15 cellular contexts compared by ENCODE assay signal in the genomic region with DNA sequence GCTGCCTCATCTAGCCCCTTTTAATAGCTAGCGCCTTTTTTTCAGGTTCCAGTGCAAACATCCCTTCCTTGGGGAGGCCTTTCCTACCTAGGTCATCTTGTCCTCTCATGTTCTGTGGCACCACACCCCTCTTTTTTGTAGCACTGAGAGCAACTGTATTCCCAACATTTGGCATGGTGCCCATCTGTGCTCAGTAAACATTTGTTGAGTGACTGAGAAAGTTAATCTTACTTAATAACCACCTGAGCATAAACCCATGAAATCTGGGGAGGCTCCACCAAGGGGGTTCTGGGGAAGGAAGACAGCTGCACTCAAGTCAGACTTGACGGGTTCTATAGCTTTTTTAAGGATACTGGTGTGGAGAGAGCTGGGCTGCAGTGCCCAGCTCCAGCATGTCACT.
DNase-seq lines count a peak whose midpoint lies in the region; ATAC-seq and TF ChIP-seq lines count a peak whose summit lies in the region.
"Had no signal": no experiment of that assay in that cellular context is flagged by ENCODE, and none has a peak within 500 bp of the region (broad histone marks: within the 10 kb centered on the region; RNA-seq: fewer than 3 reads in every experiment).

No MANE protein-coding gene starts in this region.

- H3K27me3 Mint-ChIP-seq in WTC11 (ENCODE audit: low read depth) = no peaks in the 10 kb centered on the region

- DNase-seq in DMS79 (lab: John Stamatoyannopoulos, UW) = peak; percentile 85
- peak; percentile 70 for DNase-seq in NCI-H146 (lab: John Stamatoyannopoulos, UW)
- peak; percentile 83 for DNase-seq in PC-3
- DNase-seq in myocyte (ENCODE audit: low read depth) = peak; percentile 54
- DNase-seq in GM20000 (ENCODE audit: low spot score) = no peak
- DNase-seq in WTC11 (ENCODE audit: low spot score) = no peak
- no peak for DNase-seq in SIG-M5 (lab: John Stamatoyannopoulos, UW)
- DNase-seq: activated CD4-positive, alpha-beta T cell treated with anti-CD3 and anti-CD28 coated beads, Interleukin-2, amount 10 ng/mL, durations not matched to agents 24 days and 14 days; effector memory CD8-positive, alpha-beta T cell; GF-D8; naive thymus-derived CD8-positive, alpha-beta T cell; T1000 had no signal

- H3K27me3 ChIP-seq in PC-3 (ENCODE audit: low read length) = no peaks in the 10 kb centered on the region
- H3K27me3 ChIP-seq: cardiac muscle cell had no signal

- no peak overlapping the region for H3K27ac ChIP-seq in PC-3 (ENCODE audit: low read length)
- H3K27ac ChIP-seq: cardiac muscle cell had no signal

- peaks cover 19% of the 10 kb centered on the region for H3K4me1 Mint-ChIP-seq in WTC11
- H3K4me1 Mint-ChIP-seq: activated CD4-positive, alpha-beta T cell treated with anti-CD3 and anti-CD28 coated beads, Interleukin-2, amount 10 ng/mL, durations not matched to agents 24 days and 14 days; CD14-positive monocyte; naive thymus-derived CD8-positive, alpha-beta T cell had no signal

- no peak overlapping the region for H2AFZ ChIP-seq in PC-3 (ENCODE audit: low read length)

- H3K9ac ChIP-seq in PC-3 (ENCODE audit: low read length) = no peak overlapping the region

- H4K20me1 ChIP-seq in PC-3 (ENCODE audit: low read length) = no peaks in the 10 kb centered on the region

- POLR2A ChIA-PET in PC-3 (lab: Charles Lee; ENCODE audit: unreplicated experiment) (interaction anchor here (0.7 kb wide), 1 partner anchor 92 kb away, joined by 4 read pairs; no protein-coding TSS in a partner anchor), WTC11 (lab: Charles Lee) (no interaction called here)

- H3K4me3 ChIP-seq in PC-3 (ENCODE audit: low read length) = no peak overlapping the region
- H3K4me3 ChIP-seq: cardiac muscle cell had no signal

- H3K4me3 Mint-ChIP-seq in WTC11 = no peak overlapping the region
- H3K4me3 Mint-ChIP-seq: activated CD4-positive, alpha-beta T cell treated with anti-CD3 and anti-CD28 coated beads, Interleukin-2, amount 10 ng/mL, durations not matched to agents 24 days and 14 days; CD14-positive monocyte; effector memory CD8-positive, alpha-beta T cell; naive thymus-derived CD8-positive, alpha-beta T cell had no signal

- H3K9me3 ChIP-seq in PC-3 (ENCODE audit: low read length) = no peaks in the 10 kb centered on the region

- no peaks in the 10 kb centered on the region for H3K36me3 ChIP-seq in PC-3 (ENCODE audit: low read depth, low read length)
- H3K36me3 ChIP-seq: cardiac muscle cell had no signal

- peak overlapping the region; percentile 39 for H3K4me2 ChIP-seq in PC-3 (ENCODE audit: low read length)

- intact Hi-C loops in PC-3 (cut with micrococcal nuclease) = no loop called here

- ATAC-seq in PC-3 (peak; percentile 75), GM18511 (IDR thresholded peaks at IDR 0.05; ENCODE audit: unreplicated experiment) (no peak), WTC11 (no peak)
- ATAC-seq: effector memory CD8-positive, alpha-beta T cell; naive thymus-derived CD8-positive, alpha-beta T cell had no signal

- H3K36me3 Mint-ChIP-seq in WTC11 = peaks cover 2% of the 10 kb centered on the region; the same call in 1 of the 2 replicates
- H3K36me3 Mint-ChIP-seq: CD14-positive monocyte; naive thymus-derived CD8-positive, alpha-beta T cell had no signal

- H3K9me2 ChIP-seq in PC-3 (replicated peaks; ENCODE audit: low read length) = no peaks in the 10 kb centered on the region

- CTCF ChIA-PET in PC-3 (lab: Charles Lee) (no interaction called here), WTC11 (lab: Charles Lee) (interaction anchor here (1.8 kb wide), 1 partner anchor 103 kb away, joined by 9 read pairs; no protein-coding TSS in a partner anchor)

- H3K27ac Mint-ChIP-seq in WTC11 = no peak overlapping the region
- H3K27ac Mint-ChIP-seq: activated CD4-positive, alpha-beta T cell treated with anti-CD3 and anti-CD28 coated beads, Interleukin-2, amount 10 ng/mL, durations not matched to agents 24 days and 14 days; CD14-positive monocyte; effector memory CD8-positive, alpha-beta T cell; naive thymus-derived CD8-positive, alpha-beta T cell had no signal

- peaks cover 15% of the 10 kb centered on the region for H3K9me3 Mint-ChIP-seq in WTC11
- H3K9me3 Mint-ChIP-seq: activated CD4-positive, alpha-beta T cell treated with anti-CD3 and anti-CD28 coated beads, Interleukin-2, amount 10 ng/mL, durations not matched to agents 24 days and 14 days; CD14-positive monocyte; effector memory CD8-positive, alpha-beta T cell; naive thymus-derived CD8-positive, alpha-beta T cell had no signal

- peaks cover 12% of the 10 kb centered on the region for H3K4me1 ChIP-seq in PC-3 (ENCODE audit: insufficient read depth, low read length)

- TF ChIP-seq CTCF in PC-3 (conservative IDR thresholded peaks at IDR 0.05; ENCODE audit: low read depth, low read length) = no peak
- no peak for TF ChIP-seq CTCF in GM20000 (IDR thresholded peaks at IDR 0.05; ENCODE audit: extremely low read depth, missing control alignments)
- no peak for TF ChIP-seq CTCF in WTC11 (IDR thresholded peaks at IDR 0.05)

- H3K79me2 ChIP-seq in PC-3 (ENCODE audit: low read length) = no peaks in the 10 kb centered on the region

- H3F3A ChIP-seq in PC-3 (ENCODE audit: low read length, unreplicated experiment) = no peaks in the 10 kb centered on the region

- no TSS peak for BruUV-seq in PC-3 (replicated peaks; lab: Mats Ljungman, UMichigan)

TF ChIP-seq in WTC11, 78 proteins besides CTCF, POLR2A, EP300 and RAD21 (continues in another document):
- TF ChIP-seq, protein P1, sequence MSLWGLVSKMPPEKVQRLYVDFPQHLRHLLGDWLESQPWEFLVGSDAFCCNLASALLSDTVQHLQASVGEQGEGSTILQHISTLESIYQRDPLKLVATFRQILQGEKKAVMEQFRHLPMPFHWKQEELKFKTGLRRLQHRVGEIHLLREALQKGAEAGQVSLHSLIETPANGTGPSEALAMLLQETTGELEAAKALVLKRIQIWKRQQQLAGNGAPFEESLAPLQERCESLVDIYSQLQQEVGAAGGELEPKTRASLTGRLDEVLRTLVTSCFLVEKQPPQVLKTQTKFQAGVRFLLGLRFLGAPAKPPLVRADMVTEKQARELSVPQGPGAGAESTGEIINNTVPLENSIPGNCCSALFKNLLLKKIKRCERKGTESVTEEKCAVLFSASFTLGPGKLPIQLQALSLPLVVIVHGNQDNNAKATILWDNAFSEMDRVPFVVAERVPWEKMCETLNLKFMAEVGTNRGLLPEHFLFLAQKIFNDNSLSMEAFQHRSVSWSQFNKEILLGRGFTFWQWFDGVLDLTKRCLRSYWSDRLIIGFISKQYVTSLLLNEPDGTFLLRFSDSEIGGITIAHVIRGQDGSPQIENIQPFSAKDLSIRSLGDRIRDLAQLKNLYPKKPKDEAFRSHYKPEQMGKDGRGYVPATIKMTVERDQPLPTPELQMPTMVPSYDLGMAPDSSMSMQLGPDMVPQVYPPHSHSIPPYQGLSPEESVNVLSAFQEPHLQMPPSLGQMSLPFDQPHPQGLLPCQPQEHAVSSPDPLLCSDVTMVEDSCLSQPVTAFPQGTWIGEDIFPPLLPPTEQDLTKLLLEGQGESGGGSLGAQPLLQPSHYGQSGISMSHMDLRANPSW (CRISPR knock-in tag; conservative IDR thresholded peaks at IDR 0.05; ENCODE audit: low read depth) = no peak
- TF ChIP-seq KAT7 (CRISPR knock-in tag; IDR thresholded peaks at IDR 0.05; ENCODE audit: borderline replicate concordance) = no peak
- TF ChIP-seq, protein P2, sequence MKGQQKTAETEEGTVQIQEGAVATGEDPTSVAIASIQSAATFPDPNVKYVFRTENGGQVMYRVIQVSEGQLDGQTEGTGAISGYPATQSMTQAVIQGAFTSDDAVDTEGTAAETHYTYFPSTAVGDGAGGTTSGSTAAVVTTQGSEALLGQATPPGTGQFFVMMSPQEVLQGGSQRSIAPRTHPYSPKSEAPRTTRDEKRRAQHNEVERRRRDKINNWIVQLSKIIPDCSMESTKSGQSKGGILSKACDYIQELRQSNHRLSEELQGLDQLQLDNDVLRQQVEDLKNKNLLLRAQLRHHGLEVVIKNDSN (CRISPR knock-in tag; IDR thresholded peaks at IDR 0.05) = no peak
- TF ChIP-seq RORB (CRISPR knock-in tag; IDR thresholded peaks at IDR 0.05) = no peak
- no peak for TF ChIP-seq HMGA2 (CRISPR knock-in tag; IDR thresholded peaks at IDR 0.05)
- TF ChIP-seq, protein P3, sequence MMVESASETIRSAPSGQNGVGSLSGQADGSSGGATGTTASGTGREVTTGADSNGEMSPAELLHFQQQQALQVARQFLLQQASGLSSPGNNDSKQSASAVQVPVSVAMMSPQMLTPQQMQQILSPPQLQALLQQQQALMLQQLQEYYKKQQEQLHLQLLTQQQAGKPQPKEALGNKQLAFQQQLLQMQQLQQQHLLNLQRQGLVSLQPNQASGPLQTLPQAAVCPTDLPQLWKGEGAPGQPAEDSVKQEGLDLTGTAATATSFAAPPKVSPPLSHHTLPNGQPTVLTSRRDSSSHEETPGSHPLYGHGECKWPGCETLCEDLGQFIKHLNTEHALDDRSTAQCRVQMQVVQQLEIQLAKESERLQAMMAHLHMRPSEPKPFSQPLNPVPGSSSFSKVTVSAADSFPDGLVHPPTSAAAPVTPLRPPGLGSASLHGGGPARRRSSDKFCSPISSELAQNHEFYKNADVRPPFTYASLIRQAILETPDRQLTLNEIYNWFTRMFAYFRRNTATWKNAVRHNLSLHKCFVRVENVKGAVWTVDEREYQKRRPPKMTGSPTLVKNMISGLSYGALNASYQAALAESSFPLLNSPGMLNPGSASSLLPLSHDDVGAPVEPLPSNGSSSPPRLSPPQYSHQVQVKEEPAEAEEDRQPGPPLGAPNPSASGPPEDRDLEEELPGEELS (CRISPR knock-in tag; IDR thresholded peaks at IDR 0.05) = no peak
- TF ChIP-seq, protein P4, sequence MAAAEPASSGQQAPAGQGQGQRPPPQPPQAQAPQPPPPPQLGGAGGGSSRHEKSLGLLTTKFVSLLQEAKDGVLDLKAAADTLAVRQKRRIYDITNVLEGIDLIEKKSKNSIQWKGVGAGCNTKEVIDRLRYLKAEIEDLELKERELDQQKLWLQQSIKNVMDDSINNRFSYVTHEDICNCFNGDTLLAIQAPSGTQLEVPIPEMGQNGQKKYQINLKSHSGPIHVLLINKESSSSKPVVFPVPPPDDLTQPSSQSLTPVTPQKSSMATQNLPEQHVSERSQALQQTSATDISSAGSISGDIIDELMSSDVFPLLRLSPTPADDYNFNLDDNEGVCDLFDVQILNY (CRISPR knock-in tag; IDR thresholded peaks at IDR 0.05) = no peak
- TF ChIP-seq, protein P5, sequence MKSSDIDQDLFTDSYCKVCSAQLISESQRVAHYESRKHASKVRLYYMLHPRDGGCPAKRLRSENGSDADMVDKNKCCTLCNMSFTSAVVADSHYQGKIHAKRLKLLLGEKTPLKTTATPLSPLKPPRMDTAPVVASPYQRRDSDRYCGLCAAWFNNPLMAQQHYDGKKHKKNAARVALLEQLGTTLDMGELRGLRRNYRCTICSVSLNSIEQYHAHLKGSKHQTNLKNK (CRISPR knock-in tag; IDR thresholded peaks at IDR 0.05) = no peak

Comparison
In these comparisons a context has a peak if more than half of its experiments do, and no peak if none do; other contexts are left out.
1. DNase-seq: peak in DMS79 (single experiment), NCI-H146 (single experiment), PC-3 (single experiment) and myocyte (single experiment); none in GM20000 (single experiment), WTC11 (single experiment) and SIG-M5 (single experiment).